Comparison of ENCODE assay signal across 9 cellular contexts in genomic region chr5:173293817-173294672, GRCh38. TPM values are rescaled to one million over a fixed set of nuclear protein-coding genes. Genes with fewer than 3 reads are reported as not detected.
DNase-seq lines count a peak whose midpoint lies in the region; ATAC-seq and TF ChIP-seq lines count a peak whose summit lies in the region.
"Had no signal": no experiment of that assay in that cellular context is flagged by ENCODE, and none has a peak within 500 bp of the region (broad histone marks: within the 10 kb centered on the region; RNA-seq: fewer than 3 reads in every experiment).

No MANE protein-coding gene starts in this region.

- H3K36me3 Mint-ChIP-seq in CD4-positive, alpha-beta T cell (ENCODE audit: low read depth) = no peaks in the 10 kb centered on the region
- H3K36me3 Mint-ChIP-seq in activated T-cell treated with anti-CD3 and anti-CD28 coated beads, Interleukin-2, amount 50 U/mL, for 24 hours (ENCODE audit: low read depth) = no peaks in the 10 kb centered on the region

- H3K79me2 ChIP-seq in PC-3 (ENCODE audit: low read length) (no peaks in the 10 kb centered on the region), fibroblast of lung (ENCODE audit: control insufficient read depth, insufficient read depth, low read length) (no peaks in the 10 kb centered on the region), neural cell (replicated peaks; ENCODE audit: insufficient read depth, low read length) (no peaks in the 10 kb centered on the region)

- H3K9ac ChIP-seq in PC-3 (ENCODE audit: low read length) (no peak overlapping the region), fibroblast of lung (ENCODE audit: insufficient read depth, low read length) (no peak overlapping the region), neural cell (ENCODE audit: low read length) (no peak overlapping the region)

- peak overlapping the region; percentile 74 for H3K4me2 ChIP-seq in PC-3 (ENCODE audit: low read length)
- H3K4me2 ChIP-seq in fibroblast of lung (ENCODE audit: extremely low read depth, insufficient read depth, low read length) = peak overlapping the region; percentile 75
- peak overlapping the region; percentile 27 for H3K4me2 ChIP-seq in neural cell (ENCODE audit: low read length)

- H3K27me3 ChIP-seq in CD4-positive, alpha-beta T cell (ENCODE audit: control insufficient read depth, insufficient read depth, low read length) = peaks cover 39% of the 10 kb centered on the region
- H3K27me3 ChIP-seq in PC-3 (ENCODE audit: low read length) (no peaks in the 10 kb centered on the region), fibroblast of lung (ENCODE audit: control insufficient read depth, insufficient read depth, low read length) (no peaks in the 10 kb centered on the region), neural cell (ENCODE audit: insufficient read depth, low read depth, low read length) (no peaks in the 10 kb centered on the region)

- POLR2A ChIA-PET in CD4-positive, alpha-beta T cell (lab: Charles Lee) = no interaction called here
- POLR2A ChIA-PET in PC-3 (lab: Charles Lee; ENCODE audit: unreplicated experiment) = no interaction called here

- peaks cover 64% of the 10 kb centered on the region for H3K27me3 Mint-ChIP-seq in CD4-positive, alpha-beta T cell
- H3K27me3 Mint-ChIP-seq in activated T-cell treated with anti-CD3 and anti-CD28 coated beads, Interleukin-2, amount 50 U/mL, for 24 hours = peaks cover 72% of the 10 kb centered on the region
- peaks cover 69% of the 10 kb centered on the region for H3K27me3 Mint-ChIP-seq in stimulated activated naive CD8-positive, alpha-beta T cell treated with anti-CD3 and anti-CD28 coated beads, Interleukin-15, amount 100 ng/mL, for 72 hours

- DNase-seq in CD4-positive, alpha-beta T cell = peak; percentile 36 to 69 (median 50)
- DNase-seq in GM20000 (ENCODE audit: low spot score) (peak; percentile 81), HuH-7.5 (ENCODE audit: low spot score) (peak; percentile 83), PC-3 (peak; percentile 91), fibroblast of lung (ENCODE audit: low read depth in 2 of 2) (peak; percentile 53 to 81)
- peak; percentile 81 for DNase-seq in activated T-cell treated with anti-CD3 and anti-CD28 coated beads, Interleukin-2, amount 50 U/mL, for 24 hours
- peak; percentile 76 to 77 for DNase-seq in stimulated activated naive CD8-positive, alpha-beta T cell treated with anti-CD3 and anti-CD28 coated beads, Interleukin-15, amount 100 ng/mL, for 72 hours

- no peak for TF ChIP-seq EP300 in neural cell (conservative IDR thresholded peaks at IDR 0.05; ENCODE audit: poor library complexity, severe bottlenecking)

- TF ChIP-seq RAD21 in neural cell (conservative IDR thresholded peaks at IDR 0.05) = peak; percentile 98

- H2AFZ ChIP-seq in PC-3 (ENCODE audit: low read length) (peak overlapping the region; percentile 79), fibroblast of lung (ENCODE audit: low read length) (peak overlapping the region; percentile 78), neural cell (ENCODE audit: low read depth, low read length) (no peak overlapping the region)

- H3K4me3 Mint-ChIP-seq in CD4-positive, alpha-beta T cell = peak overlapping the region; percentile 34
- H3K4me3 Mint-ChIP-seq in activated T-cell treated with anti-CD3 and anti-CD28 coated beads, Interleukin-2, amount 50 U/mL, for 24 hours = no peak overlapping the region
- peak overlapping the region; percentile 50 to 60 for H3K4me3 Mint-ChIP-seq in stimulated activated naive CD8-positive, alpha-beta T cell treated with anti-CD3 and anti-CD28 coated beads, Interleukin-15, amount 100 ng/mL, for 72 hours
- H3K4me3 Mint-ChIP-seq: dendritic cell treated with granulocyte-macrophage colony-stimulating factor and Interleukin-4, amounts not matched to agents 40 ng/mL and 50 ng/mL, for 4 days had no signal

- peak; percentile 71 for ATAC-seq in CD4-positive, alpha-beta T cell (ENCODE audit: poor library complexity)
- peak; percentile 83 for ATAC-seq in PC-3
- ATAC-seq in stimulated activated naive CD8-positive, alpha-beta T cell treated with anti-CD3 and anti-CD28 coated beads, Interleukin-15, amount 100 ng/mL, for 72 hours = peak; percentile 85

- CTCF ChIA-PET in CD4-positive, alpha-beta T cell (lab: Charles Lee) = interaction anchor here (1.0 to 1.8 kb wide), 3 partner anchors 10 to 679 kb away, joined by 3 to 6 read pairs (median 3); no protein-coding TSS in a partner anchor
- CTCF ChIA-PET in PC-3 (lab: Charles Lee) = interaction anchor here (0.6 to 1.5 kb wide), 11 partner anchors 9 to 691 kb away, joined by 3 to 9 read pairs (median 3); partner anchors contain the start of gene BOD1

- H3K4me1 Mint-ChIP-seq in CD4-positive, alpha-beta T cell (ENCODE audit: low read depth) = peaks cover 13% of the 10 kb centered on the region
- peaks cover 12% of the 10 kb centered on the region for H3K4me1 Mint-ChIP-seq in activated T-cell treated with anti-CD3 and anti-CD28 coated beads, Interleukin-2, amount 50 U/mL, for 24 hours (ENCODE audit: low read depth)
- H3K4me1 Mint-ChIP-seq in stimulated activated naive CD8-positive, alpha-beta T cell treated with anti-CD3 and anti-CD28 coated beads, Interleukin-15, amount 100 ng/mL, for 72 hours = peaks cover 15% of the 10 kb centered on the region

- H3K9me2 ChIP-seq in PC-3 (replicated peaks; ENCODE audit: low read length) = no peaks in the 10 kb centered on the region
- no peaks in the 10 kb centered on the region for H3K9me2 ChIP-seq in neural cell (ENCODE audit: insufficient read depth, low read length)

- H3K9me3 Mint-ChIP-seq in CD4-positive, alpha-beta T cell = no peaks in the 10 kb centered on the region
- H3K9me3 Mint-ChIP-seq in activated T-cell treated with anti-CD3 and anti-CD28 coated beads, Interleukin-2, amount 50 U/mL, for 24 hours = no peaks in the 10 kb centered on the region
- no peaks in the 10 kb centered on the region for H3K9me3 Mint-ChIP-seq in stimulated activated naive CD8-positive, alpha-beta T cell treated with anti-CD3 and anti-CD28 coated beads, Interleukin-15, amount 100 ng/mL, for 72 hours
- H3K9me3 Mint-ChIP-seq: dendritic cell treated with granulocyte-macrophage colony-stimulating factor and Interleukin-4, amounts not matched to agents 40 ng/mL and 50 ng/mL, for 4 days had no signal

- H3F3A ChIP-seq in PC-3 (ENCODE audit: low read length, unreplicated experiment) (no peaks in the 10 kb centered on the region), neural cell (ENCODE audit: insufficient read depth, low read length, poor library complexity, severe bottlenecking) (no peaks in the 10 kb centered on the region)

- H4K20me1 ChIP-seq in PC-3 (ENCODE audit: low read length) (no peaks in the 10 kb centered on the region), fibroblast of lung (ENCODE audit: control insufficient read depth, extremely low read depth, insufficient read depth, low read length) (no peaks in the 10 kb centered on the region), neural cell (ENCODE audit: insufficient read depth) (no peaks in the 10 kb centered on the region)

- H3K4me3 ChIP-seq in PC-3 (ENCODE audit: low read length) = peak overlapping the region; percentile 49; the same call in 1 of the 2 replicates
- H3K4me3 ChIP-seq in fibroblast of lung (replicated peaks in 1 of 4; ENCODE audit: control extremely low read depth in 1 of 4, insufficient read depth in 1 of 4, low read depth in 3 of 4, low read length in 4 of 4) = peak overlapping the region in 1 of 4 experiments; percentile 1
- H3K4me3 ChIP-seq in neural cell (ENCODE audit: low read length) = peak overlapping the region; percentile 24

- BruUV-seq in PC-3 (replicated peaks; lab: Mats Ljungman, UMichigan) = no TSS peak

- H3K36me3 ChIP-seq in PC-3 (ENCODE audit: low read depth, low read length) (no peaks in the 10 kb centered on the region), fibroblast of lung (ENCODE audit: control insufficient read depth, insufficient read depth, low read length) (no peaks in the 10 kb centered on the region), neural cell (ENCODE audit: insufficient read depth, low read length) (no peaks in the 10 kb centered on the region)

- peak; percentile 76 for TF ChIP-seq CTCF in CD4-positive, alpha-beta T cell (IDR thresholded peaks at IDR 0.05)
- TF ChIP-seq CTCF in GM20000 (IDR thresholded peaks at IDR 0.05; ENCODE audit: extremely low read depth, missing control alignments) (peak; percentile 89), PC-3 (conservative IDR thresholded peaks at IDR 0.05; ENCODE audit: low read depth, low read length) (peak; percentile 94), fibroblast of lung (conservative IDR thresholded peaks at IDR 0.05 in 1 of 2, IDR thresholded peaks at IDR 0.05 in 1 of 2; ENCODE audit: low read depth in 1 of 2, low read length in 2 of 2) (peak; percentile 79 to 91), neural cell (IDR thresholded peaks at IDR 0.05; ENCODE audit: poor library complexity, severe bottlenecking) (peak; percentile 97)

- no peaks in the 10 kb centered on the region for H3K9me3 ChIP-seq in CD4-positive, alpha-beta T cell (ENCODE audit: control insufficient read depth, low read length)
- H3K9me3 ChIP-seq in PC-3 (ENCODE audit: low read length) (no peaks in the 10 kb centered on the region), fibroblast of lung (ENCODE audit: control insufficient read depth, insufficient read depth, low read depth, low read length) (no peaks in the 10 kb centered on the region), neural cell (ENCODE audit: low read length) (no peaks in the 10 kb centered on the region)

- H3K27ac ChIP-seq in CD4-positive, alpha-beta T cell (ENCODE audit: low read depth, low read length) = no peak overlapping the region
- no peak overlapping the region for H3K27ac ChIP-seq in PC-3 (ENCODE audit: low read length)
- H3K27ac ChIP-seq in fibroblast of lung (ENCODE audit: insufficient read depth, low read length) = no peak overlapping the region
- H3K27ac ChIP-seq in neural cell (ENCODE audit: low read length) = no peak overlapping the region

- intact Hi-C loops in CD4-positive, alpha-beta T cell (cut with DNase I, micrococcal nuclease) = loop anchor here (1.0 to 10.0 kb wide), 5 partner anchors 39 to 1641 kb away; no protein-coding TSS in a partner anchor
- intact Hi-C loops in PC-3 (cut with micrococcal nuclease) = loop anchor here (1.0 to 5.0 kb wide), 8 partner anchors 17 to 690 kb away; partner anchors contain the start of gene BOD1

- H3K4me1 ChIP-seq in PC-3 (ENCODE audit: insufficient read depth, low read length) (peaks cover 6% of the 10 kb centered on the region; the same call in 1 of the 2 replicates), fibroblast of lung (ENCODE audit: control insufficient read depth, extremely low read depth, insufficient read depth, low read length) (peaks cover 3% of the 10 kb centered on the region)

- no peak overlapping the region for H3K27ac Mint-ChIP-seq in CD4-positive, alpha-beta T cell
- H3K27ac Mint-ChIP-seq in activated T-cell treated with anti-CD3 and anti-CD28 coated beads, Interleukin-2, amount 50 U/mL, for 24 hours = no peak overlapping the region
- H3K27ac Mint-ChIP-seq in stimulated activated naive CD8-positive, alpha-beta T cell treated with anti-CD3 and anti-CD28 coated beads, Interleukin-15, amount 100 ng/mL, for 72 hours = no peak overlapping the region
- H3K27ac Mint-ChIP-seq: dendritic cell treated with granulocyte-macrophage colony-stimulating factor and Interleukin-4, amounts not matched to agents 40 ng/mL and 50 ng/mL, for 4 days had no signal

RNA-seq across cellular contexts. Expression of gene STC2, which starts 34.2 kb away (rescaled TPM):
- total RNA-seq in CD4-positive, alpha-beta T cell = not detected
- 99.9 and 182 TPM in 2 replicates for total RNA-seq in PC-3 (2014; rRNA removed)
- total RNA-seq in fibroblast of lung = 110 and 299 TPM in 2 replicates
- polyA plus RNA-seq in fibroblast of lung = 93.9 and 112 TPM in 2 replicates
- polyA plus RNA-seq in fibroblast of lung (2012) = 107 and 115 TPM in 2 replicates
- 24.9 and 28.7 TPM in 2 replicates for polyA minus RNA-seq in fibroblast of lung (ENCODE audit: low replicate concordance)
- polyA plus RNA-seq in neural cell = 0.09 and 0.26 TPM in 2 replicates
- 1.0 TPM in 1 of 2 replicates, not detected in the other for polyA minus RNA-seq in neural cell

RNA-seq across cellular contexts. Expression of gene NKX2-5, which starts 59.0 kb away (rescaled TPM):
- total RNA-seq in CD4-positive, alpha-beta T cell = not detected
- total RNA-seq in PC-3 (2014; rRNA removed) = not detected in 2 replicates
- not detected in 2 replicates for total RNA-seq in fibroblast of lung
- not detected in 2 replicates for polyA plus RNA-seq in fibroblast of lung
- not detected in 2 replicates for polyA plus RNA-seq in fibroblast of lung (2012)
- polyA minus RNA-seq in fibroblast of lung (ENCODE audit: low replicate concordance) = not detected in 2 replicates
- polyA plus RNA-seq in neural cell = not detected in 2 replicates
- not detected in 2 replicates for polyA minus RNA-seq in neural cell

Comparison
In these comparisons a context has a peak if more than half of its experiments do, and no peak if none do; other contexts are left out.
1. RNA of gene STC2, which starts 34.2 kb away (total RNA-seq): 110 to 299 TPM in fibroblast of lung and 99.9 to 182 TPM in PC-3; not detected in CD4-positive, alpha-beta T cell; every median in the first group is over 10 times any median in the second.
2. Peak in every context shown above with its lines, with median percentiles within 50 percentile points of each other: ATAC-seq, DNase-seq, CTCF ChIP-seq and H3K4me2 ChIP-seq.